Comparison of ENCODE assay signal across 28 cellular contexts in the genomic region with DNA sequence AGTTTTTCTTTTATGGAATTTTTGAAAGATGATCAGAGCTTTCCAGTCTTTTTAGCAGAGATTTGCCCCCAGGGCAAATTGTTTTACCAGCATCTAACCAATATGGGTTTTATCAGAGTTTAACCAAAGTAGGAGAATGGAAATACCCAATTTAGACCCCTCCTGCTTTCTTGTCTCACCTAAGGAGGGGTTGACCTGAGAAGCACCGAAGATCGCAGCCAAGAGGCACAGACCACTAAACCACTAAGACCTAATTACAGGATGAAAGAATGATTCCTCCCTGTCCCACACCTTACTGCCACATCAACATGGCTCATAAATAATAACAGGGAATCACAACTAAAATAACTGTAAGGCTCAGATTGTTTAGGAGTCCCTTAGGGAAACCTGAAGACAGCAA.
"Had no signal": no experiment of that assay in that cellular context is flagged by ENCODE, and none has a peak within 500 bp of the region (broad histone marks: within the 10 kb centered on the region; RNA-seq: fewer than 3 reads in every experiment).

No MANE protein-coding gene starts in this region.

- H3K4me3 Mint-ChIP-seq: stimulated activated effector memory CD8-positive, alpha-beta T cell treated with anti-CD3 and anti-CD28 coated beads, Interleukin-12 subunit alpha, Interleukin-12 subunit beta, amount 100 ng/mL, for 72 hours; stimulated activated memory B cell treated with anti-CD40 and anti-IgM and Interleukin-4, amounts not matched to agents 10 μg/mL and 1 μg/mL and 100 μg/mL, for 72 hours; stimulated activated naive B cell treated with anti-CD40 and anti-IgM and Interleukin-4, amounts not matched to agents 10 μg/mL and 1 μg/mL and 100 μg/mL, for 72 hours; stimulated activated naive CD8-positive, alpha-beta T cell treated with anti-CD3 and anti-CD28 coated beads, Interleukin-15, amount 100 ng/mL, for 72 hours; stimulated activated naive CD8-positive, alpha-beta T cell treated with anti-CD3 and anti-CD28 coated beads, Interleukin-15, Interleukin-2, amounts not matched to agents 100 ng/mL and 50 ng/mL, for 24 hours; type B pancreatic cell had no signal

- H3K36me3 ChIP-seq: uterus had no signal

- FAIRE-seq: urothelium cell line had no signal

- H3K4me1 ChIP-seq: stomach, suprapubic skin, testis, thyroid gland, tibial artery, tibial nerve, transverse colon, upper lobe of left lung, upper lobe of right lung, uterus, vagina had no signal

- H3K27ac Mint-ChIP-seq: stimulated activated effector memory CD8-positive, alpha-beta T cell treated with anti-CD3 and anti-CD28 coated beads, Interleukin-12 subunit alpha, Interleukin-12 subunit beta, amount 100 ng/mL, for 72 hours; stimulated activated memory B cell treated with anti-CD40 and anti-IgM and Interleukin-4, amounts not matched to agents 10 μg/mL and 1 μg/mL and 100 μg/mL, for 72 hours; stimulated activated naive B cell treated with anti-CD40 and anti-IgM and Interleukin-4, amounts not matched to agents 10 μg/mL and 1 μg/mL and 100 μg/mL, for 72 hours; stimulated activated naive CD8-positive, alpha-beta T cell treated with anti-CD3 and anti-CD28 coated beads, Interleukin-15, amount 100 ng/mL, for 72 hours; stimulated activated naive CD8-positive, alpha-beta T cell treated with anti-CD3 and anti-CD28 coated beads, Interleukin-15, Interleukin-2, amounts not matched to agents 100 ng/mL and 50 ng/mL, for 24 hours; type B pancreatic cell had no signal

- ATAC-seq: stimulated activated effector memory CD8-positive, alpha-beta T cell treated with anti-CD3 and anti-CD28 coated beads, Interleukin-12 subunit alpha, Interleukin-12 subunit beta, amount 100 ng/mL, for 72 hours; stimulated activated memory B cell treated with anti-CD40 and anti-IgM and Interleukin-4, amounts not matched to agents 10 μg/mL and 1 μg/mL and 100 μg/mL, for 72 hours; stimulated activated naive B cell treated with anti-CD40 and anti-IgM and Interleukin-4, amounts not matched to agents 10 μg/mL and 1 μg/mL and 100 μg/mL, for 72 hours; stimulated activated naive CD8-positive, alpha-beta T cell treated with anti-CD3 and anti-CD28 coated beads, Interleukin-15, amount 100 ng/mL, for 72 hours; stimulated activated naive CD8-positive, alpha-beta T cell treated with anti-CD3 and anti-CD28 coated beads, Interleukin-15, Interleukin-2, amounts not matched to agents 100 U/mL and 50 U/mL, for 24 hours; upper lobe of right lung had no signal

- H3K27me3 ChIP-seq: stomach, suprapubic skin, testis, thyroid gland, tibial artery, tibial nerve, transverse colon, upper lobe of left lung, upper lobe of right lung, uterus, vagina had no signal

- H3K9me3 ChIP-seq: stomach, suprapubic skin, testis, thoracic aorta, thyroid gland, tibial artery, tibial nerve, upper lobe of left lung, upper lobe of right lung, uterus, vagina had no signal

- H3K4me3 ChIP-seq: stomach, suprapubic skin, testis, thoracic aorta, thyroid gland, tibial artery, tibial nerve, transverse colon, upper lobe of left lung, upper lobe of right lung, uterus, vagina had no signal

- H3K27me3 Mint-ChIP-seq: stimulated activated memory B cell treated with anti-CD40 and anti-IgM and Interleukin-4, amounts not matched to agents 10 μg/mL and 1 μg/mL and 100 μg/mL, for 72 hours; stimulated activated naive B cell treated with anti-CD40 and anti-IgM and Interleukin-4, amounts not matched to agents 10 μg/mL and 1 μg/mL and 100 μg/mL, for 72 hours; stimulated activated naive CD8-positive, alpha-beta T cell treated with anti-CD3 and anti-CD28 coated beads, Interleukin-15, amount 100 ng/mL, for 72 hours; stimulated activated naive CD8-positive, alpha-beta T cell treated with anti-CD3 and anti-CD28 coated beads, Interleukin-15, Interleukin-2, amounts not matched to agents 100 ng/mL and 50 ng/mL, for 24 hours; type B pancreatic cell had no signal

- H3K4me1 Mint-ChIP-seq: stimulated activated effector memory CD8-positive, alpha-beta T cell treated with anti-CD3 and anti-CD28 coated beads, Interleukin-12 subunit alpha, Interleukin-12 subunit beta, amount 100 ng/mL, for 72 hours; stimulated activated memory B cell treated with anti-CD40 and anti-IgM and Interleukin-4, amounts not matched to agents 10 μg/mL and 1 μg/mL and 100 μg/mL, for 72 hours; stimulated activated naive CD8-positive, alpha-beta T cell treated with anti-CD3 and anti-CD28 coated beads, Interleukin-15, amount 100 ng/mL, for 72 hours had no signal

- DNase-seq: stimulated activated CD4-positive, alpha-beta T cell treated with anti-CD3 and anti-CD28 coated beads, Interleukin-2, amount 100 ng/mL, for 48 hours; stimulated activated CD4-positive, alpha-beta T cell treated with anti-CD3 and anti-CD28 coated beads, Interleukin-4, amount 100 ng/mL, for 1 hour; stimulated activated CD4-positive, alpha-beta T cell treated with anti-CD3 and anti-CD28 coated beads, Interleukin-4, amount 100 ng/mL, for 24 hours; stimulated activated CD4-positive, alpha-beta T cell treated with anti-CD3 and anti-CD28 coated beads, Interleukin-4, amount 100 ng/mL, for 4 hours; stimulated activated CD8-positive, alpha-beta memory T cell treated with anti-CD3 and anti-CD28 coated beads, Interleukin-4, amount 100 ng/mL, for 48 hours; stimulated activated naive B cell treated with anti-CD40 and anti-IgM and Interleukin-4, amounts not matched to agents 10 μg/mL and 1 μg/mL and 100 μg/mL, for 72 hours; stimulated activated naive CD4-positive, alpha-beta T cell; stimulated activated naive CD4-positive, alpha-beta T cell treated with Interleukin-2 at 50 U/mL for 16 hours; stimulated activated naive CD8-positive, alpha-beta T cell treated with anti-CD3 and anti-CD28 coated beads, Interleukin-15, amount 100 ng/mL, for 72 hours; stimulated activated naive CD8-positive, alpha-beta T cell treated with anti-CD3 and anti-CD28 coated beads, Interleukin-15, Interleukin-2, amounts not matched to agents 100 U/mL and 50 U/mL, for 24 hours; stomach; substantia nigra; testis; thyroid gland; tibial artery; transverse colon; upper lobe of left lung; upper lobe of right lung; uterus had no signal

- H3K9me3 Mint-ChIP-seq: stimulated activated naive CD8-positive, alpha-beta T cell treated with anti-CD3 and anti-CD28 coated beads, Interleukin-15, Interleukin-2, amounts not matched to agents 100 ng/mL and 50 ng/mL, for 24 hours had no signal

- H3K27ac ChIP-seq: stomach, suprapubic skin, testis, thoracic aorta, thyroid gland, tibial artery, tibial nerve, transverse colon, upper lobe of left lung, upper lobe of right lung, uterus, vagina had no signal
